In the genomic region with DNA sequence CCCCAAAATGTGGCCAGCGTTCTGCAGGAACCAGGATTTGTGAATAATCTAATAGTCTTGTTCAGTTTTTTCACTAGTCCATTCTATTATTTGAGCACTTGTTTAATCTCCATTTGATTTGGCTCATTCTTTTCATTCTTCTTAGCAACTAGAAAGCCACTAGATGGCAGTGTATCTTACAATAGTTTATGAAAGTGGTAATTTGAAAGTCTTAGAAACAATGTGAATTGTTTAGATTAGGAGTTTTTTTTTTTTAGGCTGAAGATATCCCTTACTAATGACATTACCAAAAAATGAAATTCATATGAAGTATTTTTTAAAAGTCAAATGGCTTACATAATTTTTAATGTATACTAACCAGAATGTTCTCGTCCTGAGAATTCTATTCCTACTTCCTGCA, we compare ENCODE assay signal across 8 cellular contexts. TPM values are rescaled to one million over a fixed set of nuclear protein-coding genes. Genes with fewer than 3 reads are reported as not detected.
DNase-seq lines count a peak whose midpoint lies in the region; ATAC-seq and TF ChIP-seq lines count a peak whose summit lies in the region.

No MANE protein-coding gene starts in this region.

- H3K4me3 Mint-ChIP-seq in CD4-positive, alpha-beta memory T cell = peak overlapping the region in 1 of 8 donors; percentile 17

- peaks cover 15 to 22% (median 17%) of the 10 kb centered on the region in 4 donors for H3K4me1 Mint-ChIP-seq in CD4-positive, alpha-beta memory T cell

- no peaks in the 10 kb centered on the region for H3K27me3 Mint-ChIP-seq in CD4-positive, alpha-beta memory T cell

- intact Hi-C loops in CD4-positive, alpha-beta memory T cell (cut with micrococcal nuclease) = loop anchor here (2.0 to 10.0 kb wide), 2 partner anchors 59 to 285 kb away; a partner anchor contains a TSS

- TF ChIP-seq CTCF in astrocyte of the cerebellum (IDR thresholded peaks at IDR 0.05; ENCODE audit: low read depth, low read length, missing control alignments) = peak; percentile 26

- POLR2A ChIA-PET in CD4-positive, alpha-beta memory T cell (lab: Charles Lee; ENCODE audit: partially characterized antibody) = interaction anchor here (1.0 to 1.2 kb wide), 2 partner anchors 36 to 103 kb away, joined by 3 read pairs; a partner anchor contains a TSS

- CTCF ChIA-PET in CD4-positive, alpha-beta memory T cell (lab: Charles Lee; ENCODE audit: partially characterized antibody) = interaction anchor here (1.2 to 1.5 kb wide), 2 partner anchors 21 to 35 kb away, joined by 3 read pairs; a partner anchor contains a TSS

- ATAC-seq in HG03095 (IDR thresholded peaks at IDR 0.05; ENCODE audit: unreplicated experiment) (no peak), HG03196 (IDR thresholded peaks at IDR 0.05; ENCODE audit: unreplicated experiment) (no peak), HG03354 (IDR thresholded peaks at IDR 0.05; ENCODE audit: poor library complexity, severe bottlenecking, unreplicated experiment) (no peak), HG03432 (IDR thresholded peaks at IDR 0.05; ENCODE audit: unreplicated experiment) (no peak)

- no peaks in the 10 kb centered on the region for H3K9me3 Mint-ChIP-seq in CD4-positive, alpha-beta memory T cell

- peak in 4 of 5 donors; percentile 5 to 45 (median 14) for DNase-seq in CD4-positive, alpha-beta memory T cell
- DNase-seq in LHCN-M2 (ENCODE audit: low read depth) (peak; percentile 36), astrocyte of the cerebellum (ENCODE audit: low read depth) (no peak), lung microvascular endothelial cell (ENCODE audit: low read depth in 2 of 2) (peak; percentile 46 to 56)

- H3K27ac ChIP-seq in CD4-positive, alpha-beta memory T cell (ENCODE audit: low read depth, low read length) = no peak overlapping the region

- H3K27ac Mint-ChIP-seq in CD4-positive, alpha-beta memory T cell = peak overlapping the region in 1 of 7 donors; percentile 17

- H3K9me3 ChIP-seq in CD4-positive, alpha-beta memory T cell (ENCODE audit: control insufficient read depth in 1 of 2, low read length in 2 of 2) = no peaks in the 10 kb centered on the region

- H3K4me1 ChIP-seq in CD4-positive, alpha-beta memory T cell (ENCODE audit: insufficient read depth, low read length) = peaks cover 17% of the 10 kb centered on the region

- no peaks in the 10 kb centered on the region for H3K27me3 ChIP-seq in CD4-positive, alpha-beta memory T cell (ENCODE audit: insufficient read depth, low read length)

- in situ Hi-C loops in astrocyte of the cerebellum (cut with HindIII; ENCODE audit: low sequenced_read_pairs) = no loop called here

- no peaks in the 10 kb centered on the region for H3K36me3 ChIP-seq in CD4-positive, alpha-beta memory T cell (ENCODE audit: insufficient read depth, low read length)

- H3K36me3 Mint-ChIP-seq in CD4-positive, alpha-beta memory T cell = no peaks in the 10 kb centered on the region

- no peak overlapping the region for H3K4me3 ChIP-seq in CD4-positive, alpha-beta memory T cell (ENCODE audit: low read length in 2 of 2)
- no peak overlapping the region for H3K4me3 ChIP-seq in astrocyte of the cerebellum (ENCODE audit: low read depth, low read length)

RNA-seq across cellular contexts. Expression of a gene that starts 6.7 kb away (rescaled TPM):
- total RNA-seq in CD4-positive, alpha-beta memory T cell = 1 to 10 TPM; 3.7 to 4.0 TPM
- 1 to 10 TPM; 2.8 to 3.2 TPM for polyA plus RNA-seq in CD4-positive, alpha-beta memory T cell
- 41.1 and 43.5 TPM in 2 replicates for total RNA-seq in LHCN-M2 (2014; rRNA removed)
- 7.8 TPM for polyA plus RNA-seq in LHCN-M2 (2012)
- total RNA-seq in lung microvascular endothelial cell = 11.6 and 13.7 TPM in 2 replicates

RNA-seq across cellular contexts. Expression of a gene that starts 6.7 kb away (rescaled TPM):
- total RNA-seq in CD4-positive, alpha-beta memory T cell = 1 to 10 TPM in 1 of 2 experiments, under 1 TPM in 1; 0.53 to 1.1 TPM
- under 1 TPM; 0.22 to 0.39 TPM for polyA plus RNA-seq in CD4-positive, alpha-beta memory T cell
- total RNA-seq in LHCN-M2 (2014; rRNA removed) = 29.4 and 33.5 TPM in 2 replicates
- polyA plus RNA-seq in LHCN-M2 (2012) = 10.5 TPM
- 2.2 and 2.4 TPM in 2 replicates for total RNA-seq in lung microvascular endothelial cell

RNA-seq across cellular contexts. Expression of a gene that starts 35.8 kb away (rescaled TPM):
- 1 to 10 TPM; 3.3 to 6.7 TPM for total RNA-seq in CD4-positive, alpha-beta memory T cell
- polyA plus RNA-seq in CD4-positive, alpha-beta memory T cell = 1 to 10 TPM; 4.9 to 5.9 TPM
- total RNA-seq in LHCN-M2 (2014; rRNA removed) (0.77 TPM in 1 of 2 replicates, not detected in the other), lung microvascular endothelial cell (0.22 TPM in 1 of 2 replicates, not detected in the other)
- 0.22 TPM for polyA plus RNA-seq in LHCN-M2 (2012)

RNA-seq across cellular contexts. Expression of a gene that starts 58.0 kb away (rescaled TPM):
- total RNA-seq in CD4-positive, alpha-beta memory T cell = 10 to 100 TPM; 73.2 to 74.4 TPM
- 10 to 100 TPM; 58.1 to 72.9 TPM for polyA plus RNA-seq in CD4-positive, alpha-beta memory T cell
- total RNA-seq in LHCN-M2 (2014; rRNA removed) (45.8 and 59.9 TPM in 2 replicates), lung microvascular endothelial cell (44.5 and 68.1 TPM in 2 replicates)
- 7.2 TPM for polyA plus RNA-seq in LHCN-M2 (2012)
